In genomic region chr17:39090832-39091622, GRCh38 we compare ENCODE assay signal across 21 cellular contexts.
A peak's percentile ranks its signal among the peaks of the same experiment; 100 is the strongest.
DNase-seq lines count a peak whose midpoint lies in the region; ATAC-seq and TF ChIP-seq lines count a peak whose summit lies in the region.
"Had no signal": no experiment of that assay in that cellular context is flagged by ENCODE, and none has a peak within 500 bp of the region (broad histone marks: within the 10 kb centered on the region; RNA-seq: fewer than 3 reads in every experiment).

No MANE protein-coding gene starts in this region.

- no peaks in the 10 kb centered on the region for H3K36me3 Mint-ChIP-seq in activated naive CD4-positive, alpha-beta T cell treated with anti-CD3 and anti-CD28 coated beads, Interleukin-2, amount 50 U/mL, for 24 hours
- no peaks in the 10 kb centered on the region for H3K36me3 Mint-ChIP-seq in T-cell
- peaks cover 6% of the 10 kb centered on the region for H3K36me3 Mint-ChIP-seq in effector memory CD8-positive, alpha-beta T cell (ENCODE audit: insufficient read depth)
- H3K36me3 Mint-ChIP-seq in stimulated activated memory B cell treated with anti-CD40 and anti-IgM and Interleukin-4, amounts not matched to agents 10 μg/mL and 1 μg/mL and 100 μg/mL, for 72 hours, result no peaks in the 10 kb centered on the region

- no peak for TF ChIP-seq CTCF in vagina (IDR thresholded peaks at IDR 0.05)

- peak overlapping the region; percentile 96 for H3K27ac Mint-ChIP-seq in activated naive CD4-positive, alpha-beta T cell treated with anti-CD3 and anti-CD28 coated beads, Interleukin-2, amount 50 U/mL, for 24 hours
- peak overlapping the region; percentile 97 for H3K27ac Mint-ChIP-seq in T-cell
- peak overlapping the region; percentile 94 to 95 for H3K27ac Mint-ChIP-seq in effector memory CD8-positive, alpha-beta T cell
- H3K27ac Mint-ChIP-seq in stimulated activated memory B cell treated with anti-CD40 and anti-IgM and Interleukin-4, amounts not matched to agents 10 μg/mL and 1 μg/mL and 100 μg/mL, for 72 hours, result no peak overlapping the region

- no peak overlapping the region for H2AFZ ChIP-seq in GM23248

- WGBS in GM23248 (ENCODE audit: low coverage in 1 of 2, low lambda C conversion rate in 2 of 2, missing lambda C conversion rate in 2 of 2), 2 experiments, result 72 to 77% methylated on average over 16 to 17 of the region's 17 CpGs

- H3K9me3 ChIP-seq in GM23248 (ENCODE audit: low read depth) (no peaks in the 10 kb centered on the region), vagina (no peaks in the 10 kb centered on the region)
- H3K9me3 ChIP-seq: upper lobe of left lung had no signal

- intact Hi-C loops in vagina (cut with DNase I), result no loop called here

- H3K27me3 Mint-ChIP-seq in activated naive CD4-positive, alpha-beta T cell treated with anti-CD3 and anti-CD28 coated beads, Interleukin-2, amount 50 U/mL, for 24 hours, result no peaks in the 10 kb centered on the region
- H3K27me3 Mint-ChIP-seq in T-cell, result no peaks in the 10 kb centered on the region
- no peaks in the 10 kb centered on the region for H3K27me3 Mint-ChIP-seq in effector memory CD8-positive, alpha-beta T cell
- H3K27me3 Mint-ChIP-seq in stimulated activated memory B cell treated with anti-CD40 and anti-IgM and Interleukin-4, amounts not matched to agents 10 μg/mL and 1 μg/mL and 100 μg/mL, for 72 hours, result peaks cover 13% of the 10 kb centered on the region

- no peak for TF ChIP-seq POLR2A in vagina (IDR thresholded peaks at IDR 0.05)

- ATAC-seq in T-cell (replicated peaks in 1 of 4), result no peak
- no peak for ATAC-seq in effector memory CD8-positive, alpha-beta T cell (replicated peaks)
- no peak for ATAC-seq in stimulated activated memory B cell treated with anti-CD40 and anti-IgM and Interleukin-4, amounts not matched to agents 10 μg/mL and 1 μg/mL and 100 μg/mL, for 72 hours
- ATAC-seq in HG02588 (IDR thresholded peaks at IDR 0.05; ENCODE audit: unreplicated experiment), result no peak
- ATAC-seq: foreskin keratinocyte, K562 had no signal

- no peaks in the 10 kb centered on the region for H3K4me1 ChIP-seq in GM23248 (ENCODE audit: insufficient read depth)
- peaks cover 12% of the 10 kb centered on the region for H3K4me1 ChIP-seq in vagina
- H3K4me1 ChIP-seq: foreskin keratinocyte had no signal

- peaks cover 69% of the 10 kb centered on the region for H3K4me1 Mint-ChIP-seq in activated naive CD4-positive, alpha-beta T cell treated with anti-CD3 and anti-CD28 coated beads, Interleukin-2, amount 50 U/mL, for 24 hours
- H3K4me1 Mint-ChIP-seq in T-cell, result peaks cover 63 to 67% (median 64%) of the 10 kb centered on the region in 3 donors
- peaks cover 46% of the 10 kb centered on the region in 2 donors for H3K4me1 Mint-ChIP-seq in effector memory CD8-positive, alpha-beta T cell (ENCODE audit: low read depth in 2 of 2)
- peaks cover 32% of the 10 kb centered on the region for H3K4me1 Mint-ChIP-seq in stimulated activated memory B cell treated with anti-CD40 and anti-IgM and Interleukin-4, amounts not matched to agents 10 μg/mL and 1 μg/mL and 100 μg/mL, for 72 hours

- H3K4me3 ChIP-seq in GM23248 (no peak overlapping the region), vagina (no peak overlapping the region)
- H3K4me3 ChIP-seq: K562, upper lobe of left lung had no signal

- no peaks in the 10 kb centered on the region for H3K9me3 Mint-ChIP-seq in activated naive CD4-positive, alpha-beta T cell treated with anti-CD3 and anti-CD28 coated beads, Interleukin-2, amount 50 U/mL, for 24 hours
- H3K9me3 Mint-ChIP-seq in T-cell, result no peaks in the 10 kb centered on the region
- H3K9me3 Mint-ChIP-seq in effector memory CD8-positive, alpha-beta T cell, result no peaks in the 10 kb centered on the region
- H3K9me3 Mint-ChIP-seq in stimulated activated memory B cell treated with anti-CD40 and anti-IgM and Interleukin-4, amounts not matched to agents 10 μg/mL and 1 μg/mL and 100 μg/mL, for 72 hours, result no peaks in the 10 kb centered on the region
- H3K9me3 Mint-ChIP-seq: H9 had no signal

- in situ Hi-C loops in GM23248 (cut with MboI), result no loop called here

- no peaks in the 10 kb centered on the region for H3K36me3 ChIP-seq in GM23248 (ENCODE audit: low read depth)
- no peaks in the 10 kb centered on the region for H3K36me3 ChIP-seq in vagina
- H3K36me3 ChIP-seq: brain microvascular endothelial cell, upper lobe of left lung had no signal

- H3K4me2 ChIP-seq in GM23248 (ENCODE audit: unreplicated experiment), result no peak overlapping the region

- CTCF ChIA-PET in T-cell (lab: Charles Lee), result interaction anchor here in 1 of 2 donors (0.7 to 0.8 kb wide), 2 partner anchors 73 to 108 kb away, joined by 3 to 4 read pairs; no protein-coding TSS in a partner anchor

- POLR2A ChIA-PET in T-cell (lab: Charles Lee), result interaction anchor here in 1 of 2 donors (0.6 kb wide), 1 partner anchor 721 kb away, joined by 3 read pairs; no protein-coding TSS in a partner anchor

- H3K27me3 ChIP-seq in GM23248 (replicated peaks; ENCODE audit: insufficient read depth) (no peaks in the 10 kb centered on the region), vagina (no peaks in the 10 kb centered on the region)
- H3K27me3 ChIP-seq: brain microvascular endothelial cell, upper lobe of left lung had no signal

- no peak overlapping the region for H3K9ac ChIP-seq in GM23248

- H3K79me2 ChIP-seq in GM23248 (ENCODE audit: insufficient read depth), result no peaks in the 10 kb centered on the region

- H3K9me2 ChIP-seq in GM23248 (ENCODE audit: insufficient read depth), result no peaks in the 10 kb centered on the region

- no peaks in the 10 kb centered on the region for H4K20me1 ChIP-seq in GM23248 (ENCODE audit: insufficient read depth)

- no peak for DNase-seq in activated naive CD4-positive, alpha-beta T cell treated with anti-CD3 and anti-CD28 coated beads, Interleukin-2, amount 50 U/mL, for 16 hours
- no peak for DNase-seq in T-cell
- no peak for DNase-seq in effector memory CD8-positive, alpha-beta T cell
- DNase-seq in GM23248, result no peak
- DNase-seq in vagina (ENCODE audit: extremely low spot score in 2 of 2), result no peak
- DNase-seq: activated gamma-delta T cell treated with Interleukin-2 at 50 U/mL for 16 hours; brain microvascular endothelial cell; Calu3; cortex of kidney; foreskin keratinocyte; H9; NCI-H2029; stimulated activated naive CD4-positive, alpha-beta T cell treated with Interleukin-2 at 50 U/mL for 16 hours; SW 1271; upper lobe of left lung had no signal

- H3F3A ChIP-seq in GM23248 (ENCODE audit: insufficient read depth), result no peaks in the 10 kb centered on the region

- peak overlapping the region; percentile 39 for H3K4me3 Mint-ChIP-seq in activated naive CD4-positive, alpha-beta T cell treated with anti-CD3 and anti-CD28 coated beads, Interleukin-2, amount 50 U/mL, for 24 hours
- H3K4me3 Mint-ChIP-seq in T-cell, result peak overlapping the region in 2 of 3 donors; percentile 17 to 83
- peak overlapping the region; percentile 67 to 80 for H3K4me3 Mint-ChIP-seq in effector memory CD8-positive, alpha-beta T cell
- peak overlapping the region; percentile 36 for H3K4me3 Mint-ChIP-seq in stimulated activated memory B cell treated with anti-CD40 and anti-IgM and Interleukin-4, amounts not matched to agents 10 μg/mL and 1 μg/mL and 100 μg/mL, for 72 hours
- H3K4me3 Mint-ChIP-seq: H9 had no signal

- no peak overlapping the region for H3K27ac ChIP-seq in GM23248
- H3K27ac ChIP-seq in vagina, result no peak overlapping the region
- H3K27ac ChIP-seq: brain microvascular endothelial cell, epithelial cell of prostate, foreskin keratinocyte, RWPE1 had no signal
